ENCODE assay signal across 13 cellular contexts in the genomic region with DNA sequence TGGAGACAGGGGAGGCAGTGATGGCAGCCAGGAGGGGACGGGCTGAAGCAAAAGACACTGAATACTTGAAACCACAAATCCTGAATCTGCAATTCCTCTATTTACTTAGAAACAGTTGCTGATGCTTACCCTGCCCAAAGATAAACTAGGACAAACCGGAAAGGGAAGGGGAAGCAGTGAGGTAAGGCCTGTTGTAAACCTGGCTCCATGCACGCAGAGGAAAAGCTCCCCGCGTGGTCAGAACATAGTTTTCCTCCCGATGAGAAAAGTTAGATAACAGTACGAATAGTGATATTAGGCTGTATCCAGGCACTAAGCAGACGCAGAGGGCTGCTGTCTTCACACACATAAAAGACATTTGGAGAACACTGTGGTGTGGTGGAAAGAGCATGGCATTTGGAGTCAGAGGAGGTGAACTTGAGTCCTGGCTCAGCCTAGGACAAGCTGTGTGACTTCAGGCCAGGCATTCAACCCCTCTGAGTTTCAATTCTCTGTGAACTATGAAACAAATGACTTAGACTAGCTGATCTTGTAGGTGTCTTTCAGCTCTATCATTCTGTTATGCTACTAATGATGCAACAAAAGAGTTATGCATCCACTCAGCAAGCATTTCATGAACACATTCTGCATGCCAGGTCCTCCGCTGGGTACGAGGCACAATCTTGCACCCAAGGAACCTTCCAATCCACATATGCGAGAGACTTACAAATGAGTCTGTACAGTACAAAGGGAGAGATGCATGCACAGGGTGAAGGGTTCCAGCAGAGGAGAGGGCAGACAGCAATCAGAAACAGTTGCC.
DNase-seq lines count a peak whose midpoint lies in the region; ATAC-seq and TF ChIP-seq lines count a peak whose summit lies in the region.
"Had no signal": no experiment of that assay in that cellular context is flagged by ENCODE, and none has a peak within 500 bp of the region (broad histone marks: within the 10 kb centered on the region; RNA-seq: fewer than 3 reads in every experiment).

No MANE protein-coding gene starts in this region.

- H3K9me3 ChIP-seq in breast epithelium (no peaks in the 10 kb centered on the region), neural progenitor cell (ENCODE audit: low read depth) (no peaks in the 10 kb centered on the region), aorta (ENCODE audit: control insufficient read depth, low read length) (no peaks in the 10 kb centered on the region)

- POLR2A ChIA-PET in MCF 10A (lab: Yijun Ruan, JAX): no interaction called here
- POLR2A ChIA-PET in activated CD8-positive, alpha-beta T cell treated with anti-CD3 and anti-CD28 coated beads, Interleukin-2, amount 10 ng/mL, durations not matched to agents 7 days and 5 days (lab: Charles Lee): no interaction called here

- intact Hi-C loops in breast epithelium (cut with DNase I; ENCODE audit: low total_unique reads) (no loop called here), MCF 10A (cut with micrococcal nuclease) (no loop called here), aorta (cut with DNase I) (no loop called here)

- peak overlapping the region; percentile 55 to 87 for H3K27ac ChIP-seq in breast epithelium
- no peak overlapping the region for H3K27ac ChIP-seq in neural progenitor cell
- H3K27ac ChIP-seq in aorta (ENCODE audit: low read depth in 1 of 2, low read length in 2 of 2): peak overlapping the region; percentile 64 to 82

- no peak for DNase-seq in breast epithelium (ENCODE audit: low spot score in 2 of 2)
- no peak for DNase-seq in MCF 10A (ENCODE audit: unreplicated experiment)
- DNase-seq in glutamatergic neuron: no peak
- DNase-seq in neural progenitor cell (ENCODE audit: low spot score): no peak
- no peak for DNase-seq in aorta
- no peak for DNase-seq in activated naive CD8-positive, alpha-beta T cell treated with anti-CD3 and anti-CD28 coated beads for 36 hours
- no peak for DNase-seq in AML-193 (lab: John Stamatoyannopoulos, UW)
- DNase-seq in activated CD8-positive, alpha-beta T cell treated with anti-CD3 and anti-CD28 coated beads, Interleukin-2, amount 10 ng/mL, durations not matched to agents 7 days and 5 days: no peak
- DNase-seq: 8988T; NCI-H524; stimulated activated CD4-positive, alpha-beta T cell treated with anti-CD3 and anti-CD28 coated beads, Interleukin-15, amount 100 ng/mL, for 24 hours had no signal

- BruUV-seq in MCF 10A (replicated peaks; lab: Mats Ljungman, UMichigan): no TSS peak

- no peak overlapping the region for H3K9ac ChIP-seq in neural progenitor cell

- H3K4me1 Mint-ChIP-seq in MCF 10A (ENCODE audit: insufficient read depth, unreplicated experiment): peaks cover 6% of the 10 kb centered on the region
- H3K4me1 Mint-ChIP-seq in glutamatergic neuron (ENCODE audit: low read depth, unreplicated experiment): peaks cover 37% of the 10 kb centered on the region
- H3K4me1 Mint-ChIP-seq in neural progenitor cell: peaks cover 56% of the 10 kb centered on the region
- H3K4me1 Mint-ChIP-seq in activated naive CD8-positive, alpha-beta T cell treated with anti-CD3 and anti-CD28 coated beads for 36 hours: peaks cover 6% of the 10 kb centered on the region
- H3K4me1 Mint-ChIP-seq in activated CD8-positive, alpha-beta T cell treated with anti-CD3 and anti-CD28 coated beads, Interleukin-2, amount 10 ng/mL, durations not matched to agents 7 days and 5 days (ENCODE audit: low read depth): no peaks in the 10 kb centered on the region

- peak overlapping the region in 1 of 3 donors; percentile 26 for H3K4me3 ChIP-seq in breast epithelium
- H3K4me3 ChIP-seq in neural progenitor cell: no peak overlapping the region
- no peak overlapping the region for H3K4me3 ChIP-seq in aorta (ENCODE audit: low read length in 2 of 2)

- no peaks in the 10 kb centered on the region for H3K79me2 ChIP-seq in neural progenitor cell (ENCODE audit: low read depth)

- H4K20me1 ChIP-seq in neural progenitor cell (ENCODE audit: low read depth): no peaks in the 10 kb centered on the region

- no peak overlapping the region for H3K4me2 ChIP-seq in neural progenitor cell

- CTCF ChIA-PET in MCF 10A (lab: Yijun Ruan, JAX): interaction anchor here (0.6 to 3.7 kb wide), 4 partner anchors 34 to 102 kb away, joined by 3 to 17 read pairs (median 6); no protein-coding TSS in a partner anchor
- CTCF ChIA-PET in activated CD8-positive, alpha-beta T cell treated with anti-CD3 and anti-CD28 coated beads, Interleukin-2, amount 10 ng/mL, durations not matched to agents 7 days and 5 days (lab: Charles Lee): no interaction called here

- H3K36me3 Mint-ChIP-seq in MCF 10A (ENCODE audit: insufficient read depth, unreplicated experiment): no peaks in the 10 kb centered on the region
- peaks cover 6% of the 10 kb centered on the region for H3K36me3 Mint-ChIP-seq in glutamatergic neuron (ENCODE audit: unreplicated experiment)
- no peaks in the 10 kb centered on the region for H3K36me3 Mint-ChIP-seq in neural progenitor cell
- no peaks in the 10 kb centered on the region for H3K36me3 Mint-ChIP-seq in activated naive CD8-positive, alpha-beta T cell treated with anti-CD3 and anti-CD28 coated beads for 36 hours
- H3K36me3 Mint-ChIP-seq in activated CD8-positive, alpha-beta T cell treated with anti-CD3 and anti-CD28 coated beads, Interleukin-2, amount 10 ng/mL, durations not matched to agents 7 days and 5 days (ENCODE audit: low read depth): no peaks in the 10 kb centered on the region

- H3K36me3 ChIP-seq in breast epithelium: no peaks in the 10 kb centered on the region
- H3K36me3 ChIP-seq in neural progenitor cell: no peaks in the 10 kb centered on the region
- peaks cover 0 to 1% of the 10 kb centered on the region in 2 donors for H3K36me3 ChIP-seq in aorta (ENCODE audit: control insufficient read depth in 1 of 2, insufficient read depth in 2 of 2, low read length in 1 of 2)

- TF ChIP-seq CTCF in breast epithelium (IDR thresholded peaks at IDR 0.05) (no peak), MCF 10A (IDR thresholded peaks at IDR 0.05; ENCODE audit: unreplicated experiment) (no peak), glutamatergic neuron (IDR thresholded peaks at IDR 0.05; ENCODE audit: partially characterized antibody, unreplicated experiment) (no peak), neural progenitor cell (IDR thresholded peaks at IDR 0.05) (no peak)

- H2AFZ ChIP-seq in neural progenitor cell (replicated peaks): no peak overlapping the region

- peak; percentile 52 for ATAC-seq in aorta (ENCODE audit: low FRiP score)
- no peak for ATAC-seq in activated CD8-positive, alpha-beta T cell treated with anti-CD3 and anti-CD28 coated beads, Interleukin-2, amount 10 ng/mL, durations not matched to agents 7 days and 5 days

- H3K27ac Mint-ChIP-seq in MCF 10A (ENCODE audit: low read depth, unreplicated experiment) (no peak overlapping the region), glutamatergic neuron (ENCODE audit: unreplicated experiment) (peak overlapping the region; percentile 81), neural progenitor cell (peak overlapping the region; percentile 91)
- no peak overlapping the region for H3K27ac Mint-ChIP-seq in activated naive CD8-positive, alpha-beta T cell treated with anti-CD3 and anti-CD28 coated beads for 36 hours
- H3K27ac Mint-ChIP-seq in activated CD8-positive, alpha-beta T cell treated with anti-CD3 and anti-CD28 coated beads, Interleukin-2, amount 10 ng/mL, durations not matched to agents 7 days and 5 days: no peak overlapping the region
- H3K27ac Mint-ChIP-seq: dendritic cell treated with granulocyte-macrophage colony-stimulating factor and Interleukin-4, amounts not matched to agents 40 ng/mL and 50 ng/mL, for 4 days; T-helper 1 cell treated with Interleukin-12 subunit alpha and Interleukin-12 subunit beta and Interleukin-4 antibody, amounts not matched to agents 30 μg/mL and 1 μg/mL, for 36 hours had no signal

- H3K4me1 ChIP-seq in breast epithelium (peaks cover 0 to 12% of the 10 kb centered on the region in 2 donors), neural progenitor cell (peaks cover 21% of the 10 kb centered on the region), aorta (ENCODE audit: control insufficient read depth in 1 of 2, insufficient read depth in 2 of 2, low read length in 2 of 2) (peaks cover 7 to 18% of the 10 kb centered on the region in 2 donors)

- H3K27me3 Mint-ChIP-seq in MCF 10A (ENCODE audit: insufficient read depth, unreplicated experiment): no peaks in the 10 kb centered on the region
- H3K27me3 Mint-ChIP-seq in glutamatergic neuron (ENCODE audit: unreplicated experiment): peaks cover 4% of the 10 kb centered on the region
- no peaks in the 10 kb centered on the region for H3K27me3 Mint-ChIP-seq in neural progenitor cell (ENCODE audit: insufficient read depth, low read depth)
- H3K27me3 Mint-ChIP-seq in activated naive CD8-positive, alpha-beta T cell treated with anti-CD3 and anti-CD28 coated beads for 36 hours: peaks cover 4% of the 10 kb centered on the region
- no peaks in the 10 kb centered on the region for H3K27me3 Mint-ChIP-seq in activated CD8-positive, alpha-beta T cell treated with anti-CD3 and anti-CD28 coated beads, Interleukin-2, amount 10 ng/mL, durations not matched to agents 7 days and 5 days (ENCODE audit: low read depth)
- H3K27me3 Mint-ChIP-seq: dendritic cell treated with granulocyte-macrophage colony-stimulating factor and Interleukin-4, amounts not matched to agents 40 ng/mL and 50 ng/mL, for 4 days had no signal

- no peak for TF ChIP-seq POLR2A in breast epithelium (IDR thresholded peaks at IDR 0.05)

- H3K4me3 Mint-ChIP-seq in MCF 10A (ENCODE audit: unreplicated experiment): no peak overlapping the region
- peak overlapping the region; percentile 42 for H3K4me3 Mint-ChIP-seq in glutamatergic neuron (ENCODE audit: unreplicated experiment)
- no peak overlapping the region for H3K4me3 Mint-ChIP-seq in neural progenitor cell
- no peak overlapping the region for H3K4me3 Mint-ChIP-seq in activated naive CD8-positive, alpha-beta T cell treated with anti-CD3 and anti-CD28 coated beads for 36 hours
- H3K4me3 Mint-ChIP-seq in activated CD8-positive, alpha-beta T cell treated with anti-CD3 and anti-CD28 coated beads, Interleukin-2, amount 10 ng/mL, durations not matched to agents 7 days and 5 days: no peak overlapping the region
- H3K4me3 Mint-ChIP-seq: dendritic cell treated with granulocyte-macrophage colony-stimulating factor and Interleukin-4, amounts not matched to agents 40 ng/mL and 50 ng/mL, for 4 days; T-helper 1 cell treated with Interleukin-12 subunit alpha and Interleukin-12 subunit beta and Interleukin-4 antibody, amounts not matched to agents 30 μg/mL and 1 μg/mL, for 36 hours had no signal

- WGBS in aorta, 2 donors: 15 to 17% methylated on average over 11 of the region's 11 CpGs

- no peaks in the 10 kb centered on the region for H3F3A ChIP-seq in neural progenitor cell (ENCODE audit: low read depth)

- no peaks in the 10 kb centered on the region for H3K9me3 Mint-ChIP-seq in MCF 10A (ENCODE audit: unreplicated experiment)
- peaks cover 3% of the 10 kb centered on the region for H3K9me3 Mint-ChIP-seq in glutamatergic neuron (ENCODE audit: unreplicated experiment)
- H3K9me3 Mint-ChIP-seq in neural progenitor cell: no peaks in the 10 kb centered on the region
- H3K9me3 Mint-ChIP-seq in activated naive CD8-positive, alpha-beta T cell treated with anti-CD3 and anti-CD28 coated beads for 36 hours: no peaks in the 10 kb centered on the region
- H3K9me3 Mint-ChIP-seq in activated CD8-positive, alpha-beta T cell treated with anti-CD3 and anti-CD28 coated beads, Interleukin-2, amount 10 ng/mL, durations not matched to agents 7 days and 5 days (ENCODE audit: insufficient read depth): no peaks in the 10 kb centered on the region
- H3K9me3 Mint-ChIP-seq: dendritic cell treated with granulocyte-macrophage colony-stimulating factor and Interleukin-4, amounts not matched to agents 40 ng/mL and 50 ng/mL, for 4 days; T-helper 1 cell treated with Interleukin-12 subunit alpha and Interleukin-12 subunit beta and Interleukin-4 antibody, amounts not matched to agents 30 μg/mL and 1 μg/mL, for 36 hours had no signal

- H3K27me3 ChIP-seq in breast epithelium (no peaks in the 10 kb centered on the region), neural progenitor cell (no peaks in the 10 kb centered on the region), aorta (ENCODE audit: control insufficient read depth in 1 of 2, insufficient read depth in 2 of 2, low read length in 1 of 2) (no peaks in the 10 kb centered on the region)

Comparison
In these comparisons a context has a peak if more than half of its experiments do, and no peak if none do; other contexts are left out.
1. H3K27ac Mint-ChIP-seq: peak in glutamatergic neuron (single experiment) and neural progenitor cell (single experiment); none in MCF 10A (single experiment), activated naive CD8-positive, alpha-beta T cell treated with anti-CD3 and anti-CD28 coated beads for 36 hours (single experiment) and activated CD8-positive, alpha-beta T cell treated with anti-CD3 and anti-CD28 coated beads, Interleukin-2, amount 10 ng/mL, durations not matched to agents 7 days and 5 days (single experiment).